In the genomic region with DNA sequence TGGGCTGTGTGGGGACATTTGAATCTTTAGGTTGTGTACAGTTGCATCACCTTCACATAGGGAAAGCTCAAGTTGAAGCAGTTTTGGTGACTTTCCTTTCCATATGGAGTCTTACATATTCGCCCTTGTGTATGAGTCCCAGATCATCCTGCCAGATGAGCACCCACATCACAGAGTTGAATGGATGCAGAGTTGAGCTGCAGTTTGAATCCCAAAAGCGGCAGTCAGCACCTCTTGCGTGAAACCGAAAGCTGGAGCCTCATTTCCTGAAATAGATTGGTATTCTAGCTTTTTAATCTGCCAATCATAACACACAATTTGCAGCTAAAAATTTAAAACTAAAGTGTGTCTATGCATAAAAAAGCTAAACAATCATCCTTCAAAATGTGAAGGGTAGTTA, we compare ENCODE assay signal across 22 cellular contexts.
"Had no signal": no experiment of that assay in that cellular context is flagged by ENCODE, and none has a peak within 500 bp of the region (broad histone marks: within the 10 kb centered on the region; RNA-seq: fewer than 3 reads in every experiment).

No MANE protein-coding gene starts in this region.

- H3K36me3 ChIP-seq: MG63, SJSA1 had no signal

- H3K4me3 ChIP-seq: MG63, SJSA1, SK-N-MC had no signal

- DNase-seq: IMR-90, Karpas-422, KG1, MG63, NCI-H1092 treated with DMSO at 0.1 percent for 48 hours, NCI-H1436, NCI-H187, NCI-H2029, NCI-H2081 treated with DMSO at 0.1 percent for 48 hours, NCI-H2171, NCI-H226, NCI-H446 treated with DMSO at 0.1 percent for 48 hours, NCI-H524, NCI-H526 treated with DMSO at 0.1 percent for 48 hours, NCI-H748 treated with DMSO at 0.1 percent for 48 hours, Right ventricle myocardium superior, RPMI8226, SIG-M5 had no signal

- H3K4me1 ChIP-seq: SJSA1 had no signal

- H3K9me3 ChIP-seq: SJSA1 had no signal

- FAIRE-seq: HepG2, RCC 7860 had no signal

- H3K27me3 ChIP-seq: MG63, SJSA1 had no signal

- H3K27ac ChIP-seq: SJSA1, SK-N-MC had no signal
